Comparison of ENCODE assay signal across 1 cellular context in genomic region chr18:58045265-58046086, GRCh38.
TF ChIP-seq lines count a peak whose summit lies in the region.

No MANE protein-coding gene starts in this region.

TF ChIP-seq in HEK293, 187 proteins besides CTCF, POLR2A, EP300 and RAD21 (continued from another document):
- TF ChIP-seq ZNF513 (tag by site-specific recombination; IDR thresholded peaks at IDR 0.05) (no peak), SP2 (tag by site-specific recombination; IDR thresholded peaks at IDR 0.05) (peak; percentile 53), PATZ1 (tag by site-specific recombination; IDR thresholded peaks at IDR 0.05) (peak; percentile 50; the same call in 1 of the 2 replicates), ZNF600 (tag by site-specific recombination; IDR thresholded peaks at IDR 0.05) (peak; percentile 73), ZBTB26 (tag by site-specific recombination; optimal IDR thresholded peaks at IDR 0.05) (peak; percentile 37), ZBTB10 (tag by site-specific recombination; IDR thresholded peaks at IDR 0.05) (peak; percentile 22; the same call in 1 of the 2 replicates), FEZF1 (tag by site-specific recombination; IDR thresholded peaks at IDR 0.05) (peak; percentile 78), ZNF132 (tag by site-specific recombination; IDR thresholded peaks at IDR 0.05; ENCODE audit: borderline replicate concordance) (no peak), ZNF501 (tag by site-specific recombination; IDR thresholded peaks at IDR 0.05) (peak; percentile 38; the same call in 1 of the 2 replicates), ZNF174 (tag by site-specific recombination; IDR thresholded peaks at IDR 0.05) (no peak), ZFP37 (tag by site-specific recombination; IDR thresholded peaks at IDR 0.05) (peak; percentile 57), ZNF341 (tag by site-specific recombination; IDR thresholded peaks at IDR 0.05; ENCODE audit: low read depth) (peak; percentile 71), ZNF670 (tag by site-specific recombination; IDR thresholded peaks at IDR 0.05; ENCODE audit: low read depth) (no peak), PRDM1 (tag by site-specific recombination; IDR thresholded peaks at IDR 0.05) (peak; percentile 95)
